In the genomic region with DNA sequence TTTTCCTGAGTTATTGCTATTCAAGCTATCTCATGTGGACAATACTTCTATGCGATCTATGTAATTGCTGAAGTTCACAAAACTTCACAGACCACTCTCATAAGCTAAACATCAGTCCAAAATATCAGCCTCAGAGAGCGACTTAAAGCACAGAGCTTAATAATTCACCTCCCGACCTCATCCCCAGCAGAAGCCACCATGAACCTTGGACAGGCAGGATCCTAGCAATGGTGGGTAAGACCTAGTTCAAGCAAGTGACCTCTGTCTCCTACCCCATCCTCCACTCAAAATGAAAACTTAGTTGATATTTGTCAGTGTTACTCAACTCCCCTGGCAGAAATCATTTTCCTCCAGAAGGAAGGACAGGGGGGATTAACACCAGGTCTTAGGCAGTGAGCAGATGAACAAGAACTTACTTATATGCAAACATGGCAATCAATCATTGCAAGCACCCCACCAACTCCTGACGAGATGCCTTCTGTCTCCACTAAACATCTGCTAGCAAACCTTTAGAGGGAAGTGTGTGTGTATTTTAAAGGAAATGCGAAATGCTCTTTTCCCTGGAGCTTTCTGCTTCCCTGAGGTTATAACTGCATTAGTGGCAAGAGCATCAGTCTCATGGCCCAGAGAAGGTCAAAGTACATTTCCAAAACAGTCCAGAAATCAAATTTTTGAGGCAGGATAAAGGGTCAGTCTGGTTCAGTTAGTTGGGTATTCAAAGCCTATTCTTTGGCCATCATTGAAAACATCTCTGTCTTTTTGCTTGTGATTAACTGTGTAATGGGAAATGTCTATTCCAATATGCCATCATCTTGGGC, we compare ENCODE assay signal across 13 cellular contexts.
A peak's percentile ranks its signal among the peaks of the same experiment; 100 is the strongest.
DNase-seq lines count a peak whose midpoint lies in the region; ATAC-seq lines count a peak whose summit lies in the region.
"Had no signal": no experiment of that assay in that cellular context is flagged by ENCODE, and none has a peak within 500 bp of the region (broad histone marks: within the 10 kb centered on the region; RNA-seq: fewer than 3 reads in every experiment).

No MANE protein-coding gene starts in this region.

- H3K9me3 ChIP-seq in muscle layer of duodenum (ENCODE audit: control insufficient read depth in 1 of 2, low read length in 2 of 2): no peaks in the 10 kb centered on the region
- H3K9me3 ChIP-seq: A549 had no signal

- H3K4me1 ChIP-seq in muscle layer of duodenum (ENCODE audit: control insufficient read depth in 1 of 2, insufficient read depth in 2 of 2, low read length in 2 of 2): peaks cover 3 to 13% of the 10 kb centered on the region in 2 donors

- H3K27ac Mint-ChIP-seq in dendritic cell treated with granulocyte-macrophage colony-stimulating factor and Interleukin-4, amounts not matched to agents 40 ng/mL and 50 ng/mL, for 4 days: peak overlapping the region; percentile 63
- peak overlapping the region in 1 of 10 donors; percentile 25 for H3K27ac Mint-ChIP-seq in naive thymus-derived CD8-positive, alpha-beta T cell

- peak overlapping the region; percentile 27 for H3K27ac ChIP-seq in muscle layer of duodenum (ENCODE audit: low read length)
- H3K27ac ChIP-seq: A549 had no signal

- H3K4me3 ChIP-seq in muscle layer of duodenum (ENCODE audit: low read depth in 1 of 2, low read length in 2 of 2): no peak overlapping the region
- H3K4me3 ChIP-seq: A549 had no signal

- in situ Hi-C loops in ACHN (cut with HindIII; ENCODE audit: low pct_ligation_motif_present, low pct_unique_long_range_greater_than_20kb, low sequenced_read_pairs): no loop called here

- peak; percentile 70 for DNase-seq in DMS 273 (lab: John Stamatoyannopoulos, UW; ENCODE audit: unreplicated experiment)
- peak; percentile 81 for DNase-seq in NCI-H69 (lab: John Stamatoyannopoulos, UW)
- DNase-seq in naive thymus-derived CD8-positive, alpha-beta T cell: no peak
- no peak for DNase-seq in ACHN
- DNase-seq in NOMO-1 (lab: John Stamatoyannopoulos, UW; ENCODE audit: unreplicated experiment in 2 of 2): no peak
- DNase-seq: DMS153, H7, MM.1S, NCI-H187 treated with DMSO at 0.1 percent for 48 hours, NCI-H510A treated with DMSO at 0.1 percent for 48 hours had no signal

- intact Hi-C loops in dendritic cell treated with granulocyte-macrophage colony-stimulating factor and Interleukin-4, amounts not matched to agents 40 ng/mL and 50 ng/mL, for 4 days (cut with micrococcal nuclease): loop anchor here (1.0 kb wide), 1 partner anchor 11 kb away; no protein-coding TSS in a partner anchor

- peaks cover 46% of the 10 kb centered on the region for H3K27me3 Mint-ChIP-seq in dendritic cell treated with granulocyte-macrophage colony-stimulating factor and Interleukin-4, amounts not matched to agents 40 ng/mL and 50 ng/mL, for 4 days
- H3K27me3 Mint-ChIP-seq in naive thymus-derived CD8-positive, alpha-beta T cell: no peaks in the 10 kb centered on the region

- peaks cover 30% of the 10 kb centered on the region for H3K4me1 Mint-ChIP-seq in dendritic cell treated with granulocyte-macrophage colony-stimulating factor and Interleukin-4, amounts not matched to agents 40 ng/mL and 50 ng/mL, for 4 days (ENCODE audit: low read depth)
- peaks cover 9 to 16% (median 14%) of the 10 kb centered on the region in 4 donors for H3K4me1 Mint-ChIP-seq in naive thymus-derived CD8-positive, alpha-beta T cell

- H3K4me3 Mint-ChIP-seq in dendritic cell treated with granulocyte-macrophage colony-stimulating factor and Interleukin-4, amounts not matched to agents 40 ng/mL and 50 ng/mL, for 4 days: no peak overlapping the region
- no peak overlapping the region for H3K4me3 Mint-ChIP-seq in naive thymus-derived CD8-positive, alpha-beta T cell

- H3K27me3 ChIP-seq in muscle layer of duodenum (ENCODE audit: low read depth, low read length): no peaks in the 10 kb centered on the region

- H3K36me3 ChIP-seq in muscle layer of duodenum (ENCODE audit: control insufficient read depth in 1 of 2, insufficient read depth in 2 of 2, low read length in 2 of 2): no peaks in the 10 kb centered on the region

- no peak for ATAC-seq in naive thymus-derived CD8-positive, alpha-beta T cell
- ATAC-seq: A549 had no signal

- no peaks in the 10 kb centered on the region for H3K9me3 Mint-ChIP-seq in dendritic cell treated with granulocyte-macrophage colony-stimulating factor and Interleukin-4, amounts not matched to agents 40 ng/mL and 50 ng/mL, for 4 days
- no peaks in the 10 kb centered on the region for H3K9me3 Mint-ChIP-seq in naive thymus-derived CD8-positive, alpha-beta T cell

- no peaks in the 10 kb centered on the region for H3K36me3 Mint-ChIP-seq in dendritic cell treated with granulocyte-macrophage colony-stimulating factor and Interleukin-4, amounts not matched to agents 40 ng/mL and 50 ng/mL, for 4 days (ENCODE audit: low read depth)
- H3K36me3 Mint-ChIP-seq in naive thymus-derived CD8-positive, alpha-beta T cell: no peaks in the 10 kb centered on the region

- POLR2A ChIA-PET in naive thymus-derived CD8-positive, alpha-beta T cell (lab: Charles Lee): interaction anchor here (1.3 kb wide), 1 partner anchor 11 kb away, joined by 4 read pairs; no protein-coding TSS in a partner anchor

Comparison
In these comparisons a context has a peak if more than half of its experiments do, and no peak if none do; other contexts are left out.
1. DNase-seq: peak in DMS 273 (single experiment) and NCI-H69 (single experiment); none in naive thymus-derived CD8-positive, alpha-beta T cell (0 of 10), ACHN (single experiment) and NOMO-1 (0 of 2).